Comparison of ENCODE assay signal across 9 cellular contexts in the genomic region with DNA sequence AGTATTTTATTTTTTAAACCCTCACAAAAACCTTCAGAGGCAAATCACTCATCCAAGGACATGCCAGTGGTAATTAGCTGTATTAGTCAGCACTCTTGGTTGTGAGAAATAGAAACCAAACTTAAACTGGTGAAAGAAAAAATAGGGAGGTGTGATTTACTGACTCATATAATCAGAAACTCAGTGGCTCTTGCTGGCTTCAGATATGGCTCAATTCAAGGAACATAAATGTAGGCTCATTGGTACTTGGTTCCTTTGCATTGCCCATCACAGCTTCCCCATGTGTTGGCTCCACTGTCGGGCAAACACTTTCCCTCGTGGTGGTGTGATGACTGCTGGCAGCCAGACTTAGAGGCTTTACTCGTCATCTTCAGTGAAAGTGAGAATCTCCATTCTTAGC.
A peak's percentile ranks its signal among the peaks of the same experiment; 100 is the strongest.
DNase-seq lines count a peak whose midpoint lies in the region; ATAC-seq, FAIRE-seq and TF ChIP-seq lines count a peak whose summit lies in the region.
"Had no signal": no experiment of that assay in that cellular context is flagged by ENCODE, and none has a peak within 500 bp of the region (broad histone marks: within the 10 kb centered on the region; RNA-seq: fewer than 3 reads in every experiment).

No MANE protein-coding gene starts in this region.

- no peak for FAIRE-seq in HTR-8/SVneo (lab: Jason Lieb, UNC)

- WGBS in body of pancreas, 2 donors: 51 to 61% methylated on average over 3 of the region's 3 CpGs

- no peaks in the 10 kb centered on the region for H3K27me3 ChIP-seq in body of pancreas
- H3K27me3 ChIP-seq: testis had no signal

- no peaks in the 10 kb centered on the region for H3K36me3 ChIP-seq in body of pancreas (replicated peaks in 1 of 2; ENCODE audit: insufficient read depth in 1 of 2, low read depth in 2 of 2)

- no peaks in the 10 kb centered on the region for H3K4me1 ChIP-seq in body of pancreas
- H3K4me1 ChIP-seq: testis had no signal

- TF ChIP-seq CTCF in fibroblast of mammary gland (conservative IDR thresholded peaks at IDR 0.05; ENCODE audit: control insufficient read depth, insufficient read depth, low read depth, low read length) (no peak), body of pancreas (IDR thresholded peaks at IDR 0.05) (no peak)

- DNase-seq in A172 (ENCODE audit: low spot score): peak; percentile 58
- peak; percentile 3 for DNase-seq in HTR-8/SVneo (ENCODE audit: insufficient read length, low spot score)
- DNase-seq in fibroblast of mammary gland (ENCODE audit: low read depth): peak; percentile 15
- DNase-seq in NCI-H1105 treated with DMSO at 0.1 percent for 48 hours (lab: John Stamatoyannopoulos, UW): no peak
- no peak for DNase-seq in body of pancreas
- DNase-seq in NCI-H146 treated with DMSO at 0.1 percent for 48 hours (lab: John Stamatoyannopoulos, UW; ENCODE audit: unreplicated experiment): no peak
- DNase-seq: testis had no signal

- intact Hi-C loops in body of pancreas (cut with DNase I): no loop called here

- no peaks in the 10 kb centered on the region for H3K9me3 ChIP-seq in body of pancreas
- H3K9me3 ChIP-seq: testis had no signal

- no peak overlapping the region for H3K27ac ChIP-seq in body of pancreas
- H3K27ac ChIP-seq: testis had no signal

- TF ChIP-seq POLR2A in body of pancreas (IDR thresholded peaks at IDR 0.05): no peak

- no peak overlapping the region for H3K4me3 ChIP-seq in fibroblast of mammary gland (ENCODE audit: control insufficient read depth, low read depth, low read length)
- H3K4me3 ChIP-seq in body of pancreas: no peak overlapping the region
- H3K4me3 ChIP-seq: testis had no signal

- ATAC-seq in GM21423 (IDR thresholded peaks at IDR 0.05; ENCODE audit: unreplicated experiment) (peak; percentile 59), GM21515 (IDR thresholded peaks at IDR 0.05; ENCODE audit: unreplicated experiment) (no peak), body of pancreas (no peak)

Comparison
In these comparisons a context has a peak if more than half of its experiments do, and no peak if none do; other contexts are left out.
1. DNase-seq: peak in A172 (single experiment), HTR-8/SVneo (single experiment) and fibroblast of mammary gland (single experiment); none in NCI-H1105 treated with DMSO at 0.1 percent for 48 hours (single experiment), body of pancreas (0 of 4) and NCI-H146 treated with DMSO at 0.1 percent for 48 hours (single experiment).